ENCODE assay signal across 23 cellular contexts in genomic region chr9:136128436-136128835, GRCh38. TPM values are rescaled to one million over a fixed set of nuclear protein-coding genes. Genes with fewer than 3 reads are reported as not detected.
DNase-seq lines count a peak whose midpoint lies in the region; ATAC-seq and TF ChIP-seq lines count a peak whose summit lies in the region.
"Had no signal": no experiment of that assay in that cellular context is flagged by ENCODE, and none has a peak within 500 bp of the region (broad histone marks: within the 10 kb centered on the region; RNA-seq: fewer than 3 reads in every experiment).

No MANE protein-coding gene starts in this region.

- H3K9me2 ChIP-seq in hepatocyte (replicated peaks; ENCODE audit: insufficient read depth), result no peaks in the 10 kb centered on the region

- no peaks in the 10 kb centered on the region for H3K79me1 ChIP-seq in H9 (ENCODE audit: insufficient read depth, low read depth, low read length, poor library complexity, severe bottlenecking)

- no peak overlapping the region for H3K27ac ChIP-seq in H9 (ENCODE audit: insufficient read length, low read depth, low read length)
- no peak overlapping the region for H3K27ac ChIP-seq in hepatocyte
- H3K27ac ChIP-seq: BLaER1 had no signal

- H3K56ac ChIP-seq in H9 (ENCODE audit: insufficient read length, low read depth, low read length), result no peak overlapping the region

- no peak overlapping the region for H2BK20ac ChIP-seq in H9 (ENCODE audit: low read depth, low read length, poor library complexity, severe bottlenecking)

- no peak for DNase-seq in H9
- DNase-seq in WTC11 (ENCODE audit: low spot score), result no peak
- no peak for DNase-seq in progenitor cell of endocrine pancreas (ENCODE audit: low spot score, unreplicated experiment)
- no peak for DNase-seq in T-helper 9 cell
- no peak for DNase-seq in hepatocyte (ENCODE audit: low spot score)
- DNase-seq: 8988T; ACHN; BE2C; C1 segment of cervical spinal cord; CD4-positive, alpha-beta memory T cell; CD4-positive, CD25-positive, alpha-beta regulatory T cell; CD8-positive, alpha-beta memory T cell; COR-L47; DMS 273 treated with DMSO at 0.1 percent for 48 hours; DMS153; DMS53; DMS79; DND-41; EL; GDM1 had no signal

- H3K4me2 ChIP-seq in H9 (ENCODE audit: insufficient read depth, insufficient read length, low read length) (no peak overlapping the region), hepatocyte (no peak overlapping the region)
- H3K4me2 ChIP-seq: BLaER1 had no signal

- no peaks in the 10 kb centered on the region for H3K4me1 ChIP-seq in H9 (ENCODE audit: insufficient read depth, low read length)
- H3K4me1 ChIP-seq in hepatocyte (ENCODE audit: insufficient read depth), result peaks cover 6% of the 10 kb centered on the region
- H3K4me1 ChIP-seq: BE2C had no signal

- no peaks in the 10 kb centered on the region for H3K79me2 ChIP-seq in H9 (ENCODE audit: insufficient read depth, low read length)
- H3K79me2 ChIP-seq in hepatocyte, result no peaks in the 10 kb centered on the region

- no peak overlapping the region for H3K4ac ChIP-seq in H9 (ENCODE audit: low read depth, low read length)

- H3K9ac ChIP-seq in H9 (ENCODE audit: extremely low read depth, insufficient read length, low read length), result no peak overlapping the region
- H3K9ac ChIP-seq: BLaER1 had no signal

- no peak overlapping the region for H3K23ac ChIP-seq in H9 (ENCODE audit: insufficient read length, low read depth, low read length)

- peaks cover 2% of the 10 kb centered on the region for H3K23me2 ChIP-seq in H9 (ENCODE audit: insufficient read length, low read depth, low read length, poor library complexity, severe bottlenecking)

- H4K20me1 ChIP-seq in H9 (ENCODE audit: control insufficient read depth, insufficient read depth, insufficient read length) (no peaks in the 10 kb centered on the region), hepatocyte (ENCODE audit: insufficient read depth, poor library complexity, severe bottlenecking) (no peaks in the 10 kb centered on the region)
- H4K20me1 ChIP-seq: BLaER1 had no signal

- H3K9me3 Mint-ChIP-seq in H9 (peaks cover 3 to 5% of the 10 kb centered on the region in 2 experiments; a peak in 3 of 5 replicates), WTC11 (peaks cover 9% of the 10 kb centered on the region), progenitor cell of endocrine pancreas (ENCODE audit: low read depth) (peaks cover 6% of the 10 kb centered on the region)
- H3K9me3 Mint-ChIP-seq: CD4-positive, alpha-beta memory T cell; CD8-positive, alpha-beta memory T cell had no signal

- WGBS in H9 (ENCODE audit: extremely low coverage, insufficient read length, low lambda C conversion rate), result no CpG with 5 or more reads among the region's 17 CpGs
- 99% methylated on average over 17 of the region's 17 CpGs for WGBS in hepatocyte (ENCODE audit: low lambda C conversion rate, missing lambda C conversion rate)

- H4K5ac ChIP-seq in H9 (ENCODE audit: insufficient read length, low read depth, low read length), result no peak overlapping the region

- no peak for ATAC-seq in WTC11
- ATAC-seq: GM12878 had no signal

- no peak overlapping the region for H2AK5ac ChIP-seq in H9 (ENCODE audit: insufficient read length, low read length)

- POLR2A ChIA-PET in WTC11 (lab: Charles Lee), result no interaction called here

- no peaks in the 10 kb centered on the region for H3K9me3 ChIP-seq in H9 (ENCODE audit: control insufficient read depth, low read depth, low read length)
- H3K9me3 ChIP-seq in hepatocyte (ENCODE audit: low read depth), result no peaks in the 10 kb centered on the region
- H3K9me3 ChIP-seq: BE2C had no signal

- H3K36me3 ChIP-seq in hepatocyte (replicated peaks; ENCODE audit: insufficient read depth, low read depth), result no peaks in the 10 kb centered on the region
- H3K36me3 ChIP-seq: BE2C, BLaER1 had no signal

- no peak overlapping the region for H2BK15ac ChIP-seq in H9 (ENCODE audit: low read depth, low read length)

- peak overlapping the region in 2 of 3 experiments; percentile 4 to 75; a peak in 1 of 7 replicates for H3K27ac Mint-ChIP-seq in H9
- peak overlapping the region; percentile 32; the same call in 1 of the 2 replicates for H3K27ac Mint-ChIP-seq in WTC11
- peak overlapping the region; percentile 67 for H3K27ac Mint-ChIP-seq in progenitor cell of endocrine pancreas
- H3K27ac Mint-ChIP-seq: CD4-positive, CD25-positive, alpha-beta regulatory T cell; CD8-positive, alpha-beta memory T cell had no signal

- TF ChIP-seq CTCF in H9 (conservative IDR thresholded peaks at IDR 0.05) (no peak), WTC11 (IDR thresholded peaks at IDR 0.05) (no peak), progenitor cell of endocrine pancreas (IDR thresholded peaks at IDR 0.05; ENCODE audit: unreplicated experiment) (no peak), hepatocyte (IDR thresholded peaks at IDR 0.05; ENCODE audit: poor library complexity) (no peak)

- H3K27me3 ChIP-seq in H9 (ENCODE audit: insufficient read depth, low read length) (no peaks in the 10 kb centered on the region), hepatocyte (no peaks in the 10 kb centered on the region)

- CTCF ChIA-PET in WTC11 (lab: Charles Lee), result interaction anchor here (1.3 to 1.7 kb wide), 3 partner anchors 9 to 161 kb away, joined by 3 to 6 read pairs (median 5); no protein-coding TSS in a partner anchor

- no peak overlapping the region for H3T11ph ChIP-seq in H9 (ENCODE audit: low read length)

- H4K91ac ChIP-seq in H9 (ENCODE audit: insufficient read length, low read depth, low read length), result no peak overlapping the region

- H3K4me3 Mint-ChIP-seq in H9 (no peak overlapping the region), WTC11 (no peak overlapping the region), progenitor cell of endocrine pancreas (ENCODE audit: low read depth) (no peak overlapping the region)
- H3K4me3 Mint-ChIP-seq: CD14-positive monocyte; CD4-positive, alpha-beta memory T cell; CD4-positive, CD25-positive, alpha-beta regulatory T cell; CD8-positive, alpha-beta memory T cell had no signal

- H3K27me3 Mint-ChIP-seq in H9 (ENCODE audit: low read depth), result peaks cover 14% of the 10 kb centered on the region
- H3K27me3 Mint-ChIP-seq in WTC11 (ENCODE audit: low read depth), result peaks cover 5% of the 10 kb centered on the region
- peaks cover 10% of the 10 kb centered on the region for H3K27me3 Mint-ChIP-seq in progenitor cell of endocrine pancreas

- no peak overlapping the region for H2BK5ac ChIP-seq in H9 (ENCODE audit: insufficient read length, low read length)

- H2AFZ ChIP-seq in H9 (ENCODE audit: low read length) (no peak overlapping the region), hepatocyte (no peak overlapping the region)

- H2BK120ac ChIP-seq in H9 (ENCODE audit: low read depth, low read length, poor library complexity, severe bottlenecking), result no peak overlapping the region

- no peak overlapping the region for H2BK12ac ChIP-seq in H9 (ENCODE audit: insufficient read length, low read depth, low read length)

- peaks cover 4 to 14% of the 10 kb centered on the region in 2 experiments for H3K4me1 Mint-ChIP-seq in H9
- peaks cover 8% of the 10 kb centered on the region for H3K4me1 Mint-ChIP-seq in WTC11
- H3K4me1 Mint-ChIP-seq in progenitor cell of endocrine pancreas (ENCODE audit: low read depth), result peaks cover 16% of the 10 kb centered on the region

- no peak overlapping the region for H3K4me3 ChIP-seq in hepatocyte
- H3K4me3 ChIP-seq: BLaER1, GM12878 had no signal

- no peak overlapping the region; the same call in 1 of the 2 replicates for H3K14ac ChIP-seq in H9 (ENCODE audit: insufficient read depth, low read length)

- H3K18ac ChIP-seq in H9 (ENCODE audit: insufficient read length, low read depth, low read length), result no peak overlapping the region

- H4K8ac ChIP-seq in H9 (replicated peaks; ENCODE audit: insufficient read length, low read depth, low read length), result no peak overlapping the region

- H3K36me3 Mint-ChIP-seq in H9 (ENCODE audit: insufficient read depth in 1 of 3, low read depth in 3 of 3), result no peaks in the 10 kb centered on the region; a peak in 1 of 7 replicates
- no peaks in the 10 kb centered on the region for H3K36me3 Mint-ChIP-seq in WTC11
- no peaks in the 10 kb centered on the region for H3K36me3 Mint-ChIP-seq in progenitor cell of endocrine pancreas (ENCODE audit: insufficient read depth)
- H3K36me3 Mint-ChIP-seq: CD14-positive monocyte; CD4-positive, alpha-beta memory T cell; CD8-positive, alpha-beta memory T cell had no signal

TF ChIP-seq in WTC11, 78 proteins besides CTCF, POLR2A, EP300 and RAD21 (continues in another document):
- TF ChIP-seq ZNF671 (CRISPR knock-in tag; IDR thresholded peaks at IDR 0.05) (no peak), ZNF317 (CRISPR knock-in tag; IDR thresholded peaks at IDR 0.05; ENCODE audit: borderline replicate concordance, low read depth) (no peak), ATF1 (CRISPR knock-in tag; IDR thresholded peaks at IDR 0.05) (no peak), ELF4 (CRISPR knock-in tag; IDR thresholded peaks at IDR 0.05; ENCODE audit: low read depth) (no peak), ZNF232 (CRISPR knock-in tag; IDR thresholded peaks at IDR 0.05) (no peak)
- TF ChIP-seq, protein P1, sequence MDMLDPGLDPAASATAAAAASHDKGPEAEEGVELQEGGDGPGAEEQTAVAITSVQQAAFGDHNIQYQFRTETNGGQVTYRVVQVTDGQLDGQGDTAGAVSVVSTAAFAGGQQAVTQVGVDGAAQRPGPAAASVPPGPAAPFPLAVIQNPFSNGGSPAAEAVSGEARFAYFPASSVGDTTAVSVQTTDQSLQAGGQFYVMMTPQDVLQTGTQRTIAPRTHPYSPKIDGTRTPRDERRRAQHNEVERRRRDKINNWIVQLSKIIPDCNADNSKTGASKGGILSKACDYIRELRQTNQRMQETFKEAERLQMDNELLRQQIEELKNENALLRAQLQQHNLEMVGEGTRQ (CRISPR knock-in tag; IDR thresholded peaks at IDR 0.05), result no peak

RNA-seq across cellular contexts. Expression of gene TMEM250, which starts 9.8 kb away (rescaled TPM):
- total RNA-seq in H9 (2021), result 48.1 and 48.3 TPM in 2 replicates
- 39.4 to 41.0 TPM (median 39.5 TPM) in 3 replicates for total RNA-seq in WTC11 (2021)
- 39.2 and 39.5 TPM in 2 replicates for total RNA-seq in progenitor cell of endocrine pancreas
- 32.9 and 37.8 TPM in 2 replicates for total RNA-seq in hepatocyte
- 45.3 and 47.6 TPM in 2 replicates for polyA plus RNA-seq in hepatocyte

RNA-seq across cellular contexts. Expression of gene NACC2, which starts 33.3 kb away (rescaled TPM):
- total RNA-seq in H9 (2021) (11.5 TPM in 2 replicates), WTC11 (2021) (14.1 to 17.1 TPM (median 14.5 TPM) in 3 replicates), progenitor cell of endocrine pancreas (11.6 and 12.9 TPM in 2 replicates), hepatocyte (12.3 and 13.0 TPM in 2 replicates)
- 7.1 and 11.0 TPM in 2 replicates for polyA plus RNA-seq in hepatocyte
